In the genomic region with DNA sequence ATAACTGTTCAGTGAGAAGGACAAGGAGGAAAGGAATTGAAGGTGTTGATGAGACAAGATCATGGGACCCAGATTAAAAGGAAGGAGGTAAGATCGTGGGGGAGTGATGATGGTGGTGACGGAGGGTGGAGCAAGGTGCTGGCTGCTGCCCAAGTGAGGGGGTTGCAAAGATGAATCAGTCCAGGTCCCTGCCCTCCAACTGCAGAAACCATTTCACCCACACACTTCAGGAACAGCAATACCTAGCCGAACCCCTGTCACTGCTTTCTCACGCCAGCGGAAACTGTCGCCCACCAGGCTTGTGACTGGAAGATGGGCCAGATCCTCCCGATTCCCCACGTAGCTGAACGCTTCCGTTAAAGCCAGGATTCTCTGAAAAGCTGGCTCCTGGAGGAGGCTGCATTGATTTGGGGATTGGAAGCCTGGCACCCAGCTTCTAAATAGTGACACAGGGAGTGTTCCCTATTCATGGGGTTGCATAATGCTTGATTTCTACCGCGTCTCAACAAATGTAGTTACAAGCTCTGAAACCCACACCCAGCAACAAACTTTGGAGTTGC, we compare ENCODE assay signal across 13 cellular contexts. TPM values are rescaled to one million over a fixed set of nuclear protein-coding genes. Genes with fewer than 3 reads are reported as not detected.
A peak's percentile ranks its signal among the peaks of the same experiment; 100 is the strongest.
DNase-seq lines count a peak whose midpoint lies in the region; ATAC-seq and TF ChIP-seq lines count a peak whose summit lies in the region.
"Had no signal": no experiment of that assay in that cellular context is flagged by ENCODE, and none has a peak within 500 bp of the region (broad histone marks: within the 10 kb centered on the region; RNA-seq: fewer than 3 reads in every experiment).

No MANE protein-coding gene starts in this region.

- ATAC-seq in left lung (no peak), WTC11 (no peak)
- ATAC-seq: naive thymus-derived CD4-positive, alpha-beta T cell had no signal

- H3K36me3 Mint-ChIP-seq in WTC11 = 0 out of 2 replicates have a peak, but pooled peaks cover 2% of the 10 kb centered on the region

- CTCF ChIA-PET in WTC11 (lab: Charles Lee) = interaction anchor here (0.8 to 2.3 kb wide), 3 partner anchors 13 to 596 kb away, joined by 3 to 7 read pairs (median 4); a partner anchor contains a TSS

- H3K36me3 ChIP-seq in OCI-LY3 (replicated peaks; ENCODE audit: low read depth, low read length) (no peaks in the 10 kb centered on the region), left lung (no peaks in the 10 kb centered on the region)
- H3K36me3 ChIP-seq: adrenal gland had no signal

- POLR2A ChIA-PET in WTC11 (lab: Charles Lee) = no interaction called here

- no peak overlapping the region for H3K9ac ChIP-seq in OCI-LY3 (ENCODE audit: low read length)

- no peaks in the 10 kb centered on the region for H3K9me3 ChIP-seq in OCI-LY3 (ENCODE audit: insufficient read depth, low read length)
- H3K9me3 ChIP-seq in left lung = no peaks in the 10 kb centered on the region
- H3K9me3 ChIP-seq: adrenal gland had no signal

- H4K20me1 ChIP-seq in OCI-LY3 (ENCODE audit: insufficient read depth, low read length) = 0 out of 2 replicates have a peak, but pooled peaks cover 3% of the 10 kb centered on the region

- H3K27me3 ChIP-seq in OCI-LY3 (ENCODE audit: low read depth, low read length) (peaks cover 17% of the 10 kb centered on the region; the same call in 1 of the 2 replicates), left lung (no peaks in the 10 kb centered on the region)
- H3K27me3 ChIP-seq: adrenal gland had no signal

- H3K4me3 ChIP-seq in OCI-LY3 (ENCODE audit: low read length) (no peak overlapping the region; the same call in 1 of the 2 replicates), fibroblast of pulmonary artery (replicated peaks; ENCODE audit: low read depth, low read length) (no peak overlapping the region), left lung (no peak overlapping the region)
- H3K4me3 ChIP-seq: adrenal gland had no signal

- H3K79me2 ChIP-seq in OCI-LY3 (ENCODE audit: low read length) = peaks cover 19% of the 10 kb centered on the region

- peaks cover 24% of the 10 kb centered on the region for H3K27me3 Mint-ChIP-seq in WTC11 (ENCODE audit: low read depth)

- peak overlapping the region; percentile 25 for H3K4me2 ChIP-seq in OCI-LY3 (ENCODE audit: low read length)

- peak overlapping the region; percentile 46; the same call in 1 of the 2 replicates for H2AFZ ChIP-seq in OCI-LY3 (ENCODE audit: low read depth, low read length)

- peaks cover 22% of the 10 kb centered on the region for H3K4me1 ChIP-seq in OCI-LY3 (ENCODE audit: low read length)
- peaks cover 8 to 24% of the 10 kb centered on the region in 2 donors for H3K4me1 ChIP-seq in left lung

- TF ChIP-seq CTCF in OCI-LY3 (IDR thresholded peaks at IDR 0.05; ENCODE audit: low read depth, low read length) (no peak), fibroblast of pulmonary artery (IDR thresholded peaks at IDR 0.05; ENCODE audit: low read length, missing control alignments) (no peak), left lung (IDR thresholded peaks at IDR 0.05) (no peak), WTC11 (IDR thresholded peaks at IDR 0.05) (no peak)

- intact Hi-C loops in left lung (cut with DNase I) = no loop called here

- no peak overlapping the region for H3K27ac Mint-ChIP-seq in WTC11

- H3K27ac ChIP-seq in OCI-LY3 (ENCODE audit: low read length) (no peak overlapping the region), left lung (no peak overlapping the region)
- H3K27ac ChIP-seq: adrenal gland, epithelial cell of prostate had no signal

- no peaks in the 10 kb centered on the region for H3K9me3 Mint-ChIP-seq in WTC11
- H3K9me3 Mint-ChIP-seq: naive thymus-derived CD4-positive, alpha-beta T cell had no signal

- no peak overlapping the region for H3K4me3 Mint-ChIP-seq in WTC11

- H3K4me1 Mint-ChIP-seq in WTC11 = peaks cover 9% of the 10 kb centered on the region

- DNase-seq in activated CD8-positive, alpha-beta memory T cell treated with anti-CD3 and anti-CD28 coated beads, Interleukin-2, amount 50 U/mL, for 48 hours = peak; percentile 80
- peak; percentile 20 for DNase-seq in fibroblast of pulmonary artery (ENCODE audit: low read depth)
- DNase-seq in stimulated activated CD8-positive, alpha-beta memory T cell treated with anti-CD3 and anti-CD28 coated beads, Interleukin-15, amount 100 ng/mL, for 24 hours (ENCODE audit: low read depth) = peak; percentile 21
- no peak for DNase-seq in left lung
- DNase-seq in NCI-H1092 treated with DMSO at 0.1 percent for 48 hours (lab: John Stamatoyannopoulos, UW) = no peak
- DNase-seq in WTC11 (ENCODE audit: low spot score) = no peak
- DNase-seq in epidermal melanocyte (ENCODE audit: insufficient read length, low spot score) = no peak
- DNase-seq: adrenal gland, DMS53, NCI-H774 had no signal

TF ChIP-seq in WTC11, 78 proteins besides CTCF, POLR2A, EP300 and RAD21:
- TF ChIP-seq MXD4 (CRISPR knock-in tag; IDR thresholded peaks at IDR 0.05; ENCODE audit: borderline replicate concordance) (no peak), NFYB (CRISPR knock-in tag; conservative IDR thresholded peaks at IDR 0.05; ENCODE audit: low read depth) (no peak), ELF4 (CRISPR knock-in tag; IDR thresholded peaks at IDR 0.05; ENCODE audit: low read depth) (no peak), ZBTB21 (CRISPR knock-in tag; IDR thresholded peaks at IDR 0.05; ENCODE audit: borderline replicate concordance) (no peak)
- TF ChIP-seq, protein P1, sequence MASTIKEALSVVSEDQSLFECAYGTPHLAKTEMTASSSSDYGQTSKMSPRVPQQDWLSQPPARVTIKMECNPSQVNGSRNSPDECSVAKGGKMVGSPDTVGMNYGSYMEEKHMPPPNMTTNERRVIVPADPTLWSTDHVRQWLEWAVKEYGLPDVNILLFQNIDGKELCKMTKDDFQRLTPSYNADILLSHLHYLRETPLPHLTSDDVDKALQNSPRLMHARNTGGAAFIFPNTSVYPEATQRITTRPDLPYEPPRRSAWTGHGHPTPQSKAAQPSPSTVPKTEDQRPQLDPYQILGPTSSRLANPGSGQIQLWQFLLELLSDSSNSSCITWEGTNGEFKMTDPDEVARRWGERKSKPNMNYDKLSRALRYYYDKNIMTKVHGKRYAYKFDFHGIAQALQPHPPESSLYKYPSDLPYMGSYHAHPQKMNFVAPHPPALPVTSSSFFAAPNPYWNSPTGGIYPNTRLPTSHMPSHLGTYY (CRISPR knock-in tag; IDR thresholded peaks at IDR 0.05) = no peak

RNA-seq across cellular contexts. Expression of a gene that starts 3.2 kb away (rescaled TPM):
- total RNA-seq in left lung = 10 to 100 TPM; 18.2 to 27.8 TPM
- total RNA-seq in WTC11 (2021) = 42.9 to 45.8 TPM (median 44.1 TPM) in 3 replicates

RNA-seq across cellular contexts. Expression of a gene that starts 10.5 kb away (rescaled TPM):
- total RNA-seq in left lung (1 to 10 TPM; 6.4 to 8.8 TPM), WTC11 (2021) (2.6 to 3.8 TPM (median 3.7 TPM) in 3 replicates)

RNA-seq across cellular contexts. Expression of a gene that starts 41.9 kb away (rescaled TPM):
- total RNA-seq in left lung (10 to 100 TPM; 13.4 to 20.6 TPM), WTC11 (2021) (13.7 to 20.8 TPM (median 19.3 TPM) in 3 replicates)

Comparison
In these comparisons a context has a peak if more than half of its experiments do, and no peak if none do; other contexts are left out.
1. DNase-seq: peak in activated CD8-positive, alpha-beta memory T cell treated with anti-CD3 and anti-CD28 coated beads, Interleukin-2, amount 50 U/mL, for 48 hours (single experiment), fibroblast of pulmonary artery (single experiment) and stimulated activated CD8-positive, alpha-beta memory T cell treated with anti-CD3 and anti-CD28 coated beads, Interleukin-15, amount 100 ng/mL, for 24 hours (single experiment); none in left lung (0 of 2), NCI-H1092 treated with DMSO at 0.1 percent for 48 hours (single experiment), WTC11 (single experiment) and epidermal melanocyte (single experiment).